20 cellular contexts compared by ENCODE assay signal in genomic region chr2:236981710-236982485, GRCh38.
A peak's percentile ranks its signal among the peaks of the same experiment; 100 is the strongest.
DNase-seq lines count a peak whose midpoint lies in the region; ATAC-seq and TF ChIP-seq lines count a peak whose summit lies in the region.
"Had no signal": no experiment of that assay in that cellular context is flagged by ENCODE, and none has a peak within 500 bp of the region (broad histone marks: within the 10 kb centered on the region; RNA-seq: fewer than 3 reads in every experiment).

No MANE protein-coding gene starts in this region.

- H3K9ac ChIP-seq in neural progenitor cell: no peak overlapping the region
- H3K9ac ChIP-seq: BLaER1 had no signal

- intact Hi-C loops in esophagus squamous epithelium (cut with DNase I) (no loop called here), A673 (cut with micrococcal nuclease; ENCODE audit: unreplicated experiment) (no loop called here)

- no peak for ATAC-seq in activated CD8-positive, alpha-beta memory T cell treated with anti-CD3 and anti-CD28 coated beads, Interleukin-2, amount 10 ng/mL, durations not matched to agents 7 days and 5 days
- ATAC-seq in stimulated activated effector memory CD8-positive, alpha-beta T cell treated with anti-CD3 and anti-CD28 coated beads, Interleukin-12 subunit alpha, Interleukin-12 subunit beta, amount 100 ng/mL, for 72 hours: peak; percentile 11
- ATAC-seq in T-helper 17 cell: no peak
- ATAC-seq: A549, GM23338, HCT116 had no signal

- H3K4me3 Mint-ChIP-seq in activated CD8-positive, alpha-beta memory T cell treated with anti-CD3 and anti-CD28 coated beads, Interleukin-2, amount 10 ng/mL, durations not matched to agents 7 days and 5 days: no peak overlapping the region
- H3K4me3 Mint-ChIP-seq in neural progenitor cell (no peak overlapping the region), T-helper 17 cell (no peak overlapping the region)
- no peak overlapping the region for H3K4me3 Mint-ChIP-seq in stimulated activated effector memory CD8-positive, alpha-beta T cell treated with anti-CD3 and anti-CD28 coated beads, Interleukin-12 subunit alpha, Interleukin-12 subunit beta, amount 100 ng/mL, for 72 hours
- H3K4me3 Mint-ChIP-seq: CD14-positive monocyte; CD4-positive, alpha-beta memory T cell; GM23338; HFFc6 had no signal

- H3K4me1 ChIP-seq in neural progenitor cell (no peaks in the 10 kb centered on the region), esophagus squamous epithelium (no peaks in the 10 kb centered on the region), A673 (ENCODE audit: insufficient read depth, low read length, poor library complexity, severe bottlenecking) (no peaks in the 10 kb centered on the region)
- H3K4me1 ChIP-seq: A549 had no signal

- CTCF ChIA-PET in activated CD8-positive, alpha-beta memory T cell treated with anti-CD3 and anti-CD28 coated beads, Interleukin-2, amount 10 ng/mL, durations not matched to agents 7 days and 5 days (lab: Charles Lee): no interaction called here
- CTCF ChIA-PET in A673 (lab: Charles Lee): no interaction called here

- peaks cover 10% of the 10 kb centered on the region for H3K27me3 Mint-ChIP-seq in activated CD8-positive, alpha-beta memory T cell treated with anti-CD3 and anti-CD28 coated beads, Interleukin-2, amount 10 ng/mL, durations not matched to agents 7 days and 5 days
- H3K27me3 Mint-ChIP-seq in neural progenitor cell (ENCODE audit: insufficient read depth, low read depth): peaks cover 14% of the 10 kb centered on the region
- H3K27me3 Mint-ChIP-seq in T-helper 17 cell: peaks cover 26% of the 10 kb centered on the region

- H4K20me1 ChIP-seq in neural progenitor cell (ENCODE audit: low read depth): no peaks in the 10 kb centered on the region
- H4K20me1 ChIP-seq: BLaER1 had no signal

- POLR2A ChIA-PET in A673 (lab: Charles Lee; ENCODE audit: low non-redundant PET): no interaction called here

- DNase-seq in activated CD8-positive, alpha-beta memory T cell treated with anti-CD3 and anti-CD28 coated beads, Interleukin-2, amount 10 ng/mL, durations not matched to agents 7 days and 5 days: peak; percentile 19
- no peak for DNase-seq in activated CD8-positive, alpha-beta memory T cell treated with anti-CD3 and anti-CD28 coated beads, Interleukin-2, amount 50 U/mL, for 4 hours
- DNase-seq in ecto neural progenitor cell (ENCODE audit: low spot score) (peak; percentile 16), neural progenitor cell (ENCODE audit: low spot score) (no peak), T-helper 17 cell (no peak), esophagus squamous epithelium (lab: John Stamatoyannopoulos, UW) (no peak), A673 (ENCODE audit: low spot score) (no peak)
- DNase-seq in stimulated activated effector memory CD8-positive, alpha-beta T cell treated with anti-CD3 and anti-CD28 coated beads, Interleukin-12 subunit alpha, Interleukin-12 subunit beta, amount 100 ng/mL, for 72 hours (ENCODE audit: low spot score in 2 of 2): no peak
- DNase-seq: CD4-positive, alpha-beta memory T cell; DMS153; DMS79; GDM1; HFFc6 had no signal

- no peaks in the 10 kb centered on the region for H3K9me3 Mint-ChIP-seq in activated CD8-positive, alpha-beta memory T cell treated with anti-CD3 and anti-CD28 coated beads, Interleukin-2, amount 10 ng/mL, durations not matched to agents 7 days and 5 days (ENCODE audit: low read depth)
- H3K9me3 Mint-ChIP-seq in neural progenitor cell: peaks cover 5% of the 10 kb centered on the region
- no peaks in the 10 kb centered on the region for H3K9me3 Mint-ChIP-seq in stimulated activated effector memory CD8-positive, alpha-beta T cell treated with anti-CD3 and anti-CD28 coated beads, Interleukin-12 subunit alpha, Interleukin-12 subunit beta, amount 100 ng/mL, for 72 hours

- BruUV-seq in A673 (replicated peaks; lab: Mats Ljungman, UMichigan): no TSS peak

- no peak for TF ChIP-seq POLR2A in esophagus squamous epithelium (IDR thresholded peaks at IDR 0.05)

- H3K27me3 ChIP-seq in neural progenitor cell (no peaks in the 10 kb centered on the region), esophagus squamous epithelium (peaks cover 0 to 9% (median 0%) of the 10 kb centered on the region in 4 donors), A673 (replicated peaks; ENCODE audit: insufficient read depth, low read depth, low read length, poor library complexity) (peaks cover 25% of the 10 kb centered on the region)
- H3K27me3 ChIP-seq: BLaER1 had no signal

- no peaks in the 10 kb centered on the region for H3K9me3 ChIP-seq in neural progenitor cell (ENCODE audit: low read depth)
- peaks cover 3% of the 10 kb centered on the region for H3K9me3 ChIP-seq in T-helper 17 cell (ENCODE audit: control insufficient read depth, low read length, poor library complexity, severe bottlenecking)
- H3K9me3 ChIP-seq in esophagus squamous epithelium: peaks cover 0 to 9% (median 6%) of the 10 kb centered on the region in 3 donors
- H3K9me3 ChIP-seq in A673 (ENCODE audit: low read depth, low read length, poor library complexity, severe bottlenecking): no peaks in the 10 kb centered on the region

- no peak overlapping the region for H3K27ac Mint-ChIP-seq in activated CD8-positive, alpha-beta memory T cell treated with anti-CD3 and anti-CD28 coated beads, Interleukin-2, amount 10 ng/mL, durations not matched to agents 7 days and 5 days
- H3K27ac Mint-ChIP-seq in neural progenitor cell: peak overlapping the region; percentile 19
- no peak overlapping the region for H3K27ac Mint-ChIP-seq in stimulated activated effector memory CD8-positive, alpha-beta T cell treated with anti-CD3 and anti-CD28 coated beads, Interleukin-12 subunit alpha, Interleukin-12 subunit beta, amount 100 ng/mL, for 72 hours
- H3K27ac Mint-ChIP-seq in T-helper 17 cell: no peak overlapping the region
- H3K27ac Mint-ChIP-seq: CD14-positive monocyte, GM23338, HFFc6 had no signal

- H3K36me3 ChIP-seq in neural progenitor cell (no peaks in the 10 kb centered on the region), esophagus squamous epithelium (no peaks in the 10 kb centered on the region), A673 (ENCODE audit: insufficient read depth, low read length, poor library complexity, severe bottlenecking) (no peaks in the 10 kb centered on the region)
- H3K36me3 ChIP-seq: BLaER1 had no signal

- H3K36me3 Mint-ChIP-seq in activated CD8-positive, alpha-beta memory T cell treated with anti-CD3 and anti-CD28 coated beads, Interleukin-2, amount 10 ng/mL, durations not matched to agents 7 days and 5 days: no peaks in the 10 kb centered on the region
- H3K36me3 Mint-ChIP-seq in neural progenitor cell (no peaks in the 10 kb centered on the region), T-helper 17 cell (ENCODE audit: low read depth) (no peaks in the 10 kb centered on the region)
- H3K36me3 Mint-ChIP-seq in stimulated activated effector memory CD8-positive, alpha-beta T cell treated with anti-CD3 and anti-CD28 coated beads, Interleukin-12 subunit alpha, Interleukin-12 subunit beta, amount 100 ng/mL, for 72 hours: no peaks in the 10 kb centered on the region
- H3K36me3 Mint-ChIP-seq: CD14-positive monocyte; CD4-positive, alpha-beta memory T cell had no signal

- H3K4me1 Mint-ChIP-seq in activated CD8-positive, alpha-beta memory T cell treated with anti-CD3 and anti-CD28 coated beads, Interleukin-2, amount 10 ng/mL, durations not matched to agents 7 days and 5 days: no peaks in the 10 kb centered on the region
- H3K4me1 Mint-ChIP-seq in neural progenitor cell (no peaks in the 10 kb centered on the region), T-helper 17 cell (no peaks in the 10 kb centered on the region)
- H3K4me1 Mint-ChIP-seq in stimulated activated effector memory CD8-positive, alpha-beta T cell treated with anti-CD3 and anti-CD28 coated beads, Interleukin-12 subunit alpha, Interleukin-12 subunit beta, amount 100 ng/mL, for 72 hours: no peaks in the 10 kb centered on the region
- H3K4me1 Mint-ChIP-seq: CD4-positive, alpha-beta memory T cell; GM23338 had no signal

- TF ChIP-seq CTCF in neural progenitor cell (IDR thresholded peaks at IDR 0.05) (no peak), esophagus squamous epithelium (IDR thresholded peaks at IDR 0.05) (no peak), A673 (conservative IDR thresholded peaks at IDR 0.05; ENCODE audit: low read depth, low read length) (no peak)

- no peak overlapping the region for H3K4me3 ChIP-seq in neural progenitor cell
- H3K4me3 ChIP-seq in esophagus squamous epithelium: no peak overlapping the region
- no peak overlapping the region for H3K4me3 ChIP-seq in A673 (ENCODE audit: low read depth, low read length, poor library complexity, severe bottlenecking)
- H3K4me3 ChIP-seq: A549, BLaER1, GM23338 had no signal

- WGBS in esophagus squamous epithelium, 2 donors: 91 to 97% methylated on average over 4 of the region's 4 CpGs

- no peak overlapping the region for H3K27ac ChIP-seq in neural progenitor cell
- no peak overlapping the region for H3K27ac ChIP-seq in esophagus squamous epithelium
- H3K27ac ChIP-seq in A673 (ENCODE audit: low read depth, low read length, poor library complexity, severe bottlenecking): no peak overlapping the region
- H3K27ac ChIP-seq: 22Rv1, A549, BLaER1, HL-60 had no signal

- H3F3A ChIP-seq in neural progenitor cell (ENCODE audit: low read depth): no peaks in the 10 kb centered on the region

- no peaks in the 10 kb centered on the region for H3K79me2 ChIP-seq in neural progenitor cell (ENCODE audit: low read depth)

- H2AFZ ChIP-seq in neural progenitor cell (replicated peaks): no peak overlapping the region
- H2AFZ ChIP-seq: GM23338 had no signal

- H3K4me2 ChIP-seq in neural progenitor cell: no peak overlapping the region
- H3K4me2 ChIP-seq: A549, BLaER1, GM23338 had no signal

Comparison
In these comparisons a context has a peak if more than half of its experiments do, and no peak if none do; other contexts are left out.
1. DNase-seq: peak in activated CD8-positive, alpha-beta memory T cell treated with anti-CD3 and anti-CD28 coated beads, Interleukin-2, amount 10 ng/mL, durations not matched to agents 7 days and 5 days (single experiment) and ecto neural progenitor cell (single experiment); none in activated CD8-positive, alpha-beta memory T cell treated with anti-CD3 and anti-CD28 coated beads, Interleukin-2, amount 50 U/mL, for 4 hours (single experiment), neural progenitor cell (single experiment), stimulated activated effector memory CD8-positive, alpha-beta T cell treated with anti-CD3 and anti-CD28 coated beads, Interleukin-12 subunit alpha, Interleukin-12 subunit beta, amount 100 ng/mL, for 72 hours (0 of 2), T-helper 17 cell (0 of 3), esophagus squamous epithelium (single experiment) and A673 (single experiment).